In the genomic region with DNA sequence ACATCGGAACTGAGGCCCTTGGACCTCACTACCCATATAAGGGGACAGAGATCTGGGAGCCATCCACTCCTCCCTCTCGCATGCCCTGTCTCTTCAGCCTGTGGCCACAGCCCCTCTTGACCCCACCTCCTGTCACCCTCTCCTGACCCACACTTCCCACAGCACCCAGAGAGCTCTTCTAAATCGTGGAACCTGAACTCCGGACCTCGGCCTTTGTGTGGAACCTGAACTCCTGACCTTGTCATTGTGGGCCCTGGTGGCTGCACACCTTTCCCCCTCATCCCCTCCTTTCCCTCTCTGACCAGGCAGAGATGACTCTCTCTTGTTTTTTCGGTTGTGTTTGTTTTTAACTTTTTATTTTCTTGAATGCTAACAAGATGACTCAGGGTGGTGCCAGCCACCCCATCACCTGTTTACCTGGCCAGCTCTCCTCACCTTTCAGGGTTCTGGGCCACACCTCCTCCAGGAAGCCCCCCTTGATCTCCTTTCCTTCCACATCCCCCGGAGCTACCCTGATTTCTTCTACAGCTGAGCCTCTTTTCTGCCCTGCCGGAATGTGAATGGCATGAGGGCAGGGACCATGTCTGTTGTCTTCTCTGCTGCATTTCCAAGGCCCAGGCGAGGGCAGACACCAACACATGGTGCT, we compare ENCODE assay signal across 21 cellular contexts. TPM values are rescaled to one million over a fixed set of nuclear protein-coding genes. Genes with fewer than 3 reads are reported as not detected.
A peak's percentile ranks its signal among the peaks of the same experiment; 100 is the strongest.
DNase-seq lines count a peak whose midpoint lies in the region; ATAC-seq, FAIRE-seq and TF ChIP-seq lines count a peak whose summit lies in the region.
"Had no signal": no experiment of that assay in that cellular context is flagged by ENCODE, and none has a peak within 500 bp of the region (broad histone marks: within the 10 kb centered on the region; RNA-seq: fewer than 3 reads in every experiment).

No MANE protein-coding gene starts in this region.

- FAIRE-seq in A549 (lab: Jason Lieb, UNC), result no peak
- FAIRE-seq: G401.6 had no signal

- TF ChIP-seq RAD21 in A549 (conservative IDR thresholded peaks at IDR 0.05 in 1 of 2, IDR thresholded peaks at IDR 0.05 in 1 of 2), result no peak

- H3K4me3 Mint-ChIP-seq in CD14-positive monocyte (no peak overlapping the region), nephron (peak overlapping the region in 2 of 3 experiments; percentile 3 to 53)
- H3K4me3 Mint-ChIP-seq in activated naive CD8-positive, alpha-beta T cell treated with anti-CD3 and anti-CD28 coated beads for 36 hours, result no peak overlapping the region
- H3K4me3 Mint-ChIP-seq: H9 had no signal

- H3K9me3 ChIP-seq in A549, result no peaks in the 10 kb centered on the region
- H3K9me3 ChIP-seq: BE2C had no signal

- POLR2A ChIA-PET in A549 (lab: Yijun Ruan, JAX), result no interaction called here

- no peak for TF ChIP-seq EP300 in A549 (IDR thresholded peaks at IDR 0.05)

- H3K9me3 Mint-ChIP-seq in CD14-positive monocyte (peaks cover 0 to 2% (median 0%) of the 10 kb centered on the region in 7 donors), nephron (no peaks in the 10 kb centered on the region)
- H3K9me3 Mint-ChIP-seq in activated naive CD8-positive, alpha-beta T cell treated with anti-CD3 and anti-CD28 coated beads for 36 hours, result no peaks in the 10 kb centered on the region
- H3K9me3 Mint-ChIP-seq: CD8-positive, alpha-beta memory T cell; H9 had no signal

- H3K4me1 Mint-ChIP-seq in CD14-positive monocyte (peaks cover 13% of the 10 kb centered on the region), nephron (peaks cover 4% of the 10 kb centered on the region)
- peaks cover 33% of the 10 kb centered on the region for H3K4me1 Mint-ChIP-seq in activated naive CD8-positive, alpha-beta T cell treated with anti-CD3 and anti-CD28 coated beads for 36 hours

- H3K4me1 ChIP-seq in A549, result peaks cover 15% of the 10 kb centered on the region; the same call in 2 of the 3 replicates

- H3K27me3 Mint-ChIP-seq in CD14-positive monocyte (ENCODE audit: low read depth in 3 of 3) (peaks cover 0 to 2% (median 0%) of the 10 kb centered on the region in 3 donors), nephron (ENCODE audit: low read depth) (no peaks in the 10 kb centered on the region)
- no peaks in the 10 kb centered on the region for H3K27me3 Mint-ChIP-seq in activated naive CD8-positive, alpha-beta T cell treated with anti-CD3 and anti-CD28 coated beads for 36 hours
- H3K27me3 Mint-ChIP-seq: CD8-positive, alpha-beta memory T cell had no signal

- TF ChIP-seq CTCF in A549 (IDR thresholded peaks at IDR 0.05) (no peak), CD14-positive monocyte (IDR thresholded peaks at IDR 0.05) (no peak), nephron (IDR thresholded peaks at IDR 0.05; ENCODE audit: unreplicated experiment in 3 of 3) (no peak)

- no peak for TF ChIP-seq POLR2A in A549 (IDR thresholded peaks at IDR 0.05; ENCODE audit: low read length)

- intact Hi-C loops in CD14-positive monocyte (cut with micrococcal nuclease), result no loop called here

- ATAC-seq in A549, result no peak
- ATAC-seq in HG02588 (IDR thresholded peaks at IDR 0.05; ENCODE audit: unreplicated experiment), result no peak

- H3K4me3 ChIP-seq in A549, result no peak overlapping the region

- 84% methylated on average over 9 of the region's 9 CpGs for WGBS in A549 (ENCODE audit: missing lambda C conversion rate)

- in situ Hi-C loops in KBM-7 (cut with MboI; ENCODE audit: low pct_unique_long_range_greater_than_20kb, low sequenced_read_pairs), result no loop called here

- H3K27ac Mint-ChIP-seq in CD14-positive monocyte (peak overlapping the region in 5 of 7 donors; percentile 11 to 68 (median 37)), nephron (no peak overlapping the region)
- H3K27ac Mint-ChIP-seq in activated naive CD8-positive, alpha-beta T cell treated with anti-CD3 and anti-CD28 coated beads for 36 hours, result peak overlapping the region; percentile 34

- CTCF ChIA-PET in A549 (lab: Yijun Ruan, JAX), result interaction anchor here (0.6 to 5.3 kb wide), 6 partner anchors 13 to 146 kb away, joined by 3 to 74 read pairs (median 10); a partner anchor contains a TSS

- DNase-seq in A549 (ENCODE audit: low read depth in 1 of 2, low spot score in 1 of 2) (no peak), CD14-positive monocyte (ENCODE audit: low spot score) (no peak), SIG-M5 treated with dmso at 0.1 percent for 504 hours (lab: John Stamatoyannopoulos, UW; ENCODE audit: unreplicated experiment) (no peak), KBM-7 (no peak)
- DNase-seq in activated naive CD8-positive, alpha-beta T cell treated with anti-CD3 and anti-CD28 coated beads for 36 hours, result no peak
- DNase-seq: BE2C; CD8-positive, alpha-beta memory T cell; DND-41; H9; KG1; NCI-H1092; NCI-H146; NCI-H2081; NCI-H748 treated with DMSO at 0.1 percent for 48 hours; OCI-M1; SIG-M5 had no signal

- H3K36me3 Mint-ChIP-seq in CD14-positive monocyte (peaks cover 45 to 61% of the 10 kb centered on the region in 2 donors), nephron (ENCODE audit: low read depth) (peaks cover 37% of the 10 kb centered on the region)
- H3K36me3 Mint-ChIP-seq in activated naive CD8-positive, alpha-beta T cell treated with anti-CD3 and anti-CD28 coated beads for 36 hours, result peaks cover 55% of the 10 kb centered on the region

- H3K4me2 ChIP-seq in A549, result no peak overlapping the region

- no peak overlapping the region for H3K27ac ChIP-seq in A549

TF ChIP-seq in A549, 52 proteins besides CTCF, POLR2A, EP300 and RAD21:
- TF ChIP-seq RNF2 (IDR thresholded peaks at IDR 0.05; ENCODE audit: borderline replicate concordance, low read depth) (no peak), ZFP36 (IDR thresholded peaks at IDR 0.05; ENCODE audit: borderline replicate concordance, partially characterized antibody) (peak; percentile 2), FOSB (CRISPR knock-in tag; IDR thresholded peaks at IDR 0.05) (no peak), KDM5A (IDR thresholded peaks at IDR 0.05) (no peak)

RNA-seq across cellular contexts. Expression of a gene that starts 5.1 kb away (rescaled TPM):
- polyA plus RNA-seq in A549 (2011; rRNA removed) (25.9 and 26.4 TPM in 2 replicates), A549 (2017; fragmentation: RNase III; extraction: RNeasy Plus Mini Kit Qiagen cat#74134 plus additional on column Dnase treatment) (51.4 to 52.2 TPM (median 51.8 TPM) in 3 replicates), CD14-positive monocyte (10 to 100 TPM; 20.4 to 22.7 TPM)
- polyA plus RNA-seq in A549 (2012; cell fraction: cytosol; rRNA removed), result 155 and 187 TPM in 2 replicates
- 156 and 201 TPM in 2 replicates for polyA plus RNA-seq in A549 (2012; cell fraction: nucleus; rRNA removed)
- polyA minus RNA-seq in A549 (2011; rRNA and poly(A)+ RNA removed), result 15.7 and 18.3 TPM in 2 replicates
- 100 to 1,000 TPM; 179 to 182 TPM for total RNA-seq in activated naive CD8-positive, alpha-beta T cell treated with anti-CD3 and anti-CD28 coated beads for 36 hours

RNA-seq across cellular contexts. Expression of a gene that starts 13.8 kb away (rescaled TPM):
- polyA plus RNA-seq in A549 (2011; rRNA removed) (1.4 and 3.5 TPM in 2 replicates), A549 (2017; fragmentation: RNase III; extraction: RNeasy Plus Mini Kit Qiagen cat#74134 plus additional on column Dnase treatment) (1.2 to 2.6 TPM (median 1.5 TPM) in 3 replicates), CD14-positive monocyte (10 to 100 TPM; 21.6 to 40.8 TPM)
- polyA plus RNA-seq in A549 (2012; cell fraction: cytosol; rRNA removed), result 0.40 and 0.66 TPM in 2 replicates
- 1.3 TPM in 2 replicates for polyA plus RNA-seq in A549 (2012; cell fraction: nucleus; rRNA removed)
- polyA minus RNA-seq in A549 (2011; rRNA and poly(A)+ RNA removed), result 2.1 and 4.4 TPM in 2 replicates
- total RNA-seq in activated naive CD8-positive, alpha-beta T cell treated with anti-CD3 and anti-CD28 coated beads for 36 hours, result 10 to 100 TPM; 33.2 to 33.6 TPM

RNA-seq across cellular contexts. Expression of a gene that starts 26.0 kb away (rescaled TPM):
- 0.72 and 0.85 TPM in 2 replicates for polyA plus RNA-seq in A549 (2011; rRNA removed)
- polyA plus RNA-seq in A549 (2012; cell fraction: cytosol; rRNA removed), result 0.86 and 1.5 TPM in 2 replicates
- 0.95 and 1.4 TPM in 2 replicates for polyA plus RNA-seq in A549 (2012; cell fraction: nucleus; rRNA removed)
- polyA plus RNA-seq in A549 (2017; fragmentation: RNase III; extraction: RNeasy Plus Mini Kit Qiagen cat#74134 plus additional on column Dnase treatment), result 0.87 to 0.96 TPM (median 0.93 TPM) in 3 replicates
- polyA minus RNA-seq in A549 (2011; rRNA and poly(A)+ RNA removed), result 2.2 and 2.8 TPM in 2 replicates
- under 1 TPM; 0.40 to 0.55 TPM for polyA plus RNA-seq in CD14-positive monocyte
- 1 to 10 TPM; 7.7 to 7.9 TPM for total RNA-seq in activated naive CD8-positive, alpha-beta T cell treated with anti-CD3 and anti-CD28 coated beads for 36 hours

RNA-seq across cellular contexts. Expression of a gene that starts 29.7 kb away (rescaled TPM):
- not detected in 2 replicates for polyA plus RNA-seq in A549 (2011; rRNA removed)
- polyA plus RNA-seq in A549 (2012; cell fraction: cytosol; rRNA removed), result not detected in 2 replicates
- polyA plus RNA-seq in A549 (2012; cell fraction: nucleus; rRNA removed), result 0.04 TPM in 1 of 2 replicates, not detected in the other
- not detected in 3 replicates for polyA plus RNA-seq in A549 (2017; fragmentation: RNase III; extraction: RNeasy Plus Mini Kit Qiagen cat#74134 plus additional on column Dnase treatment)
- not detected in 2 replicates for polyA minus RNA-seq in A549 (2011; rRNA and poly(A)+ RNA removed)
- 10 to 100 TPM in 1 of 2 donors, 1 to 10 TPM in 1; 5.5 to 17.3 TPM for polyA plus RNA-seq in CD14-positive monocyte
- total RNA-seq in activated naive CD8-positive, alpha-beta T cell treated with anti-CD3 and anti-CD28 coated beads for 36 hours, result under 1 TPM; 0.25 to 0.38 TPM
- total RNA-seq: M059J, NCI-H460 had no signal

RNA-seq across cellular contexts. Expression of a gene that starts 32.7 kb away (rescaled TPM):
- polyA plus RNA-seq in A549 (2011; rRNA removed) (0.35 and 0.58 TPM in 2 replicates), A549 (2017; fragmentation: RNase III; extraction: RNeasy Plus Mini Kit Qiagen cat#74134 plus additional on column Dnase treatment) (0.77 to 1.5 TPM (median 0.81 TPM) in 3 replicates), CD14-positive monocyte (under 1 TPM in 1 of 2 donors, not detected in 1; 0.21 TPM)
- polyA plus RNA-seq in A549 (2012; cell fraction: cytosol; rRNA removed), result 1.0 and 1.6 TPM in 2 replicates
- polyA plus RNA-seq in A549 (2012; cell fraction: nucleus; rRNA removed), result 12.9 and 18.2 TPM in 2 replicates
- 0.34 TPM in 1 of 2 replicates, not detected in the other for polyA minus RNA-seq in A549 (2011; rRNA and poly(A)+ RNA removed)
- total RNA-seq in activated naive CD8-positive, alpha-beta T cell treated with anti-CD3 and anti-CD28 coated beads for 36 hours, result 1 to 10 TPM in 1 of 2 experiments, under 1 TPM in 1; 0.95 to 1.0 TPM
- polyA plus RNA-seq: CD8-positive, alpha-beta memory T cell had no signal

Comparison
In these comparisons a context has a peak if more than half of its experiments do, and no peak if none do; other contexts are left out.
1. H3K27ac Mint-ChIP-seq: peak in CD14-positive monocyte (5 of 7) and activated naive CD8-positive, alpha-beta T cell treated with anti-CD3 and anti-CD28 coated beads for 36 hours (single experiment); none in nephron (0 of 3).
2. H3K4me3 Mint-ChIP-seq: peak in nephron (2 of 3); none in CD14-positive monocyte (0 of 2) and activated naive CD8-positive, alpha-beta T cell treated with anti-CD3 and anti-CD28 coated beads for 36 hours (single experiment).
3. RNA of a gene that starts 13.8 kb away (polyA plus RNA-seq): 21.6 to 40.8 TPM in CD14-positive monocyte; 0.40 to 3.5 TPM in A549; every median in the first group is over 4 times any median in the second.